ENCODE assay signal across 13 cellular contexts in genomic region chr3:159796226-159796625, GRCh38. TPM values are rescaled to one million over a fixed set of nuclear protein-coding genes. Genes with fewer than 3 reads are reported as not detected.
DNase-seq lines count a peak whose midpoint lies in the region; ATAC-seq and TF ChIP-seq lines count a peak whose summit lies in the region.
"Had no signal": no experiment of that assay in that cellular context is flagged by ENCODE, and none has a peak within 500 bp of the region (broad histone marks: within the 10 kb centered on the region; RNA-seq: fewer than 3 reads in every experiment).

No MANE protein-coding gene starts in this region.

- H3K4me2 ChIP-seq in mesenchymal stem cell (ENCODE audit: low read length, poor library complexity, severe bottlenecking) (no peak overlapping the region), OCI-LY7 (ENCODE audit: low read length) (no peak overlapping the region)

- H3K9me3 ChIP-seq in mesenchymal stem cell (ENCODE audit: control insufficient read depth, low read length): no peaks in the 10 kb centered on the region
- no peaks in the 10 kb centered on the region for H3K9me3 ChIP-seq in OCI-LY7 (ENCODE audit: low read length)

- peak overlapping the region; percentile 65 for H3K27ac ChIP-seq in caudate nucleus (ENCODE audit: low read depth, low read length)
- peak overlapping the region; percentile 45 for H3K27ac ChIP-seq in mesenchymal stem cell (ENCODE audit: low read length, poor library complexity, severe bottlenecking)
- peak overlapping the region; percentile 98 for H3K27ac ChIP-seq in temporal lobe (ENCODE audit: low read depth, low read length)
- no peak overlapping the region for H3K27ac ChIP-seq in OCI-LY7 (ENCODE audit: low read depth, low read length, poor library complexity, severe bottlenecking)

- H3K18ac ChIP-seq in mesenchymal stem cell (ENCODE audit: low read depth in 1 of 2, low read length in 2 of 2): peak overlapping the region in 1 of 2 experiments; percentile 64

- no peak for TF ChIP-seq CTCF in OCI-LY7 (conservative IDR thresholded peaks at IDR 0.05; ENCODE audit: low read length)

- H2BK12ac ChIP-seq in mesenchymal stem cell (ENCODE audit: low read length in 2 of 2): peak overlapping the region in 1 of 2 experiments; percentile 20

- no peak overlapping the region for H2BK15ac ChIP-seq in mesenchymal stem cell (ENCODE audit: low read depth, poor library complexity, severe bottlenecking)

- H2AFZ ChIP-seq in mesenchymal stem cell (ENCODE audit: low read depth, low read length) (no peak overlapping the region), OCI-LY7 (ENCODE audit: low read length) (no peak overlapping the region)

- H4K20me1 ChIP-seq in OCI-LY7 (ENCODE audit: insufficient read depth, low read length): no peaks in the 10 kb centered on the region

- H3K4ac ChIP-seq in mesenchymal stem cell (ENCODE audit: low read depth in 1 of 2, low read length in 2 of 2): peak overlapping the region in 1 of 2 experiments; percentile 15

- H4K8ac ChIP-seq in mesenchymal stem cell (ENCODE audit: low read length): no peak overlapping the region

- no peak overlapping the region for H2BK120ac ChIP-seq in mesenchymal stem cell (ENCODE audit: low read depth, low read length)

- no peaks in the 10 kb centered on the region for H3K27me3 ChIP-seq in mesenchymal stem cell (ENCODE audit: control insufficient read depth in 1 of 2, insufficient read depth in 1 of 2, low read length in 2 of 2)

- H3K9ac ChIP-seq in mesenchymal stem cell (ENCODE audit: low read length): peak overlapping the region; percentile 83

- POLR2A ChIA-PET in OCI-LY7 (lab: Charles Lee): no interaction called here

- H3K4me1 ChIP-seq in mesenchymal stem cell (ENCODE audit: control insufficient read depth, insufficient read depth, low read depth, low read length) (peaks cover 15% of the 10 kb centered on the region), OCI-LY7 (ENCODE audit: insufficient read depth, low read length, poor library complexity, severe bottlenecking) (no peaks in the 10 kb centered on the region)

- H4K91ac ChIP-seq in mesenchymal stem cell (ENCODE audit: low read length): no peak overlapping the region

- H3K4me3 ChIP-seq in mesenchymal stem cell (ENCODE audit: insufficient read depth in 1 of 2, low read depth in 1 of 2, low read length in 2 of 2): no peak overlapping the region
- H3K4me3 ChIP-seq in OCI-LY7 (ENCODE audit: low read depth, low read length, poor library complexity, severe bottlenecking): no peak overlapping the region

- DNase-seq in HT1080 (ENCODE audit: low read depth) (peak; percentile 41), caudate nucleus (lab: John Stamatoyannopoulos, UW) (no peak), mesenchymal stem cell (peak; percentile 51), OCI-LY7 (ENCODE audit: low spot score) (no peak), SW480 (ENCODE audit: low spot score) (no peak)
- DNase-seq: activated CD4-positive, alpha-beta T cell treated with anti-CD3 and anti-CD28 coated beads for 48 hours; activated T-cell treated with anti-CD3 and anti-CD28 coated beads for 4 hours; NCI-H1092 treated with DMSO at 0.1 percent for 48 hours; NK-92 treated with Interleukin-12 subunit alpha and Interleukin-12 subunit beta, amount 100 ng/mL, for 24 hours had no signal

- H3K79me2 ChIP-seq in OCI-LY7 (ENCODE audit: insufficient read depth, low read depth, low read length): no peaks in the 10 kb centered on the region

- H3K23ac ChIP-seq in mesenchymal stem cell (ENCODE audit: low read length in 2 of 2): no peak overlapping the region

- intact Hi-C loops in OCI-LY7 (cut with micrococcal nuclease; ENCODE audit: unreplicated experiment): no loop called here

- 78% methylated on average over 5 of the region's 5 CpGs for WGBS in mesenchymal stem cell

- H3K36me3 ChIP-seq in mesenchymal stem cell (ENCODE audit: control insufficient read depth in 1 of 2, insufficient read depth in 2 of 2, low read depth in 1 of 2, low read length in 2 of 2): peaks cover 0 to 2% of the 10 kb centered on the region in 2 experiments
- no peaks in the 10 kb centered on the region for H3K36me3 ChIP-seq in OCI-LY7 (ENCODE audit: insufficient read depth, low read length)

- H3K14ac ChIP-seq in mesenchymal stem cell (ENCODE audit: low read length in 2 of 2): no peak overlapping the region

- H3K9me2 ChIP-seq in OCI-LY7 (ENCODE audit: insufficient read depth, low read length): no peaks in the 10 kb centered on the region

- H2BK5ac ChIP-seq in mesenchymal stem cell (ENCODE audit: low read depth, low read length, poor library complexity, severe bottlenecking): no peak overlapping the region

- no peak overlapping the region for H2AK5ac ChIP-seq in mesenchymal stem cell (ENCODE audit: low read length, severe bottlenecking)

- peaks cover 10% of the 10 kb centered on the region for H3K79me1 ChIP-seq in mesenchymal stem cell (replicated peaks; ENCODE audit: low read length, poor library complexity, severe bottlenecking)

- CTCF ChIA-PET in OCI-LY7 (lab: Charles Lee; ENCODE audit: unreplicated experiment): no interaction called here

- no peak for ATAC-seq in GM18511 (IDR thresholded peaks at IDR 0.05; ENCODE audit: unreplicated experiment)

- no TSS peak for BruUV-seq in OCI-LY7 (replicated peaks; lab: Mats Ljungman, UMichigan)

RNA-seq across cellular contexts. Expression of gene SCHIP1, which starts 43.4 kb away (rescaled TPM):
- 3.1 and 7.2 TPM in 2 replicates for total RNA-seq in HT1080 (2014; rRNA removed; shearing (Covaris generic))
- polyA plus RNA-seq in HT1080 (2015; cell fraction: cytosol; rRNA removed): 7.3 and 10.6 TPM in 2 replicates
- 15.2 and 17.4 TPM in 2 replicates for polyA plus RNA-seq in HT1080 (2015; cell fraction: nucleus; rRNA removed)
- 7.2 TPM for polyA plus RNA-seq in mesenchymal stem cell (2013, experiment 1 of 2)
- 7.2 TPM for polyA plus RNA-seq in mesenchymal stem cell (2013, experiment 2 of 2)
- total RNA-seq in temporal lobe: 34.7 TPM
- not detected in 2 replicates for total RNA-seq in OCI-LY7 (2014; rRNA removed; shearing (Covaris generic))
- not detected in 2 replicates for total RNA-seq in OCI-LY7 (2022)
- total RNA-seq: activated naive CD4-positive, alpha-beta T cell treated with anti-CD3 and anti-CD28 coated beads, Interleukin-2, amount 50 U/mL, for 72 hours had no signal
- polyA plus RNA-seq: CD14-positive monocyte had no signal

Comparison
In these comparisons a context has a peak if more than half of its experiments do, and no peak if none do; other contexts are left out.
1. DNase-seq: peak in HT1080 (single experiment) and mesenchymal stem cell (single experiment); none in caudate nucleus (0 of 61), OCI-LY7 (single experiment) and SW480 (single experiment).